Comparison of ENCODE assay signal across 8 cellular contexts in genomic region chr7:116499168-116500070, GRCh38. TPM values are rescaled to one million over a fixed set of nuclear protein-coding genes. Genes with fewer than 3 reads are reported as not detected.
DNase-seq lines count a peak whose midpoint lies in the region; ATAC-seq and TF ChIP-seq lines count a peak whose summit lies in the region.

TSS of gene CAV2 (plus strand) at chr7:116499738. CDS start at chr7:116499782, 44 bp downstream.

- intact Hi-C loops in natural killer cell (cut with micrococcal nuclease) = no loop called here

- DNase-seq in activated T-cell treated with anti-CD3 and anti-CD28 coated beads, Interleukin-2, amount 50 U/mL, for 4 hours = no peak
- DNase-seq in fibroblast of villous mesenchyme (ENCODE audit: low read depth) (peak; percentile 57), natural killer cell (no peak), pons (ENCODE audit: low spot score) (no peak)

- H3K9me3 ChIP-seq in HUES64 (ENCODE audit: insufficient read depth, low read depth, low read length) = no peaks in the 10 kb centered on the region

- peak within 1 kb of the TSS; percentile 63 for H2AFZ ChIP-seq in ACC112 (ENCODE audit: low read length, unreplicated experiment)

- H3K27ac ChIP-seq in ACC112 (ENCODE audit: low read depth, low read length) (peak within 1 kb of the TSS; percentile 59), HUES64 (ENCODE audit: low read depth, low read length) (no peak within 1 kb of the TSS)

- peaks cover 11% of the 10 kb centered on the region for H3K4me1 Mint-ChIP-seq in activated T-cell treated with anti-CD3 and anti-CD28 coated beads, Interleukin-2, amount 50 U/mL, for 4 hours (ENCODE audit: low read depth)
- H3K4me1 Mint-ChIP-seq in natural killer cell = peaks cover 10 to 11% of the 10 kb centered on the region in 2 donors

- ATAC-seq in GM18505 (IDR thresholded peaks at IDR 0.05; ENCODE audit: unreplicated experiment) (peak; percentile 61), natural killer cell (peak; percentile 42 to 61 (median 61)), HG03521 (IDR thresholded peaks at IDR 0.05; ENCODE audit: unreplicated experiment) (no peak)
- peak; percentile 39 to 64 for ATAC-seq in activated T-cell treated with anti-CD3 and anti-CD28 coated beads, Interleukin-2, amount 50 U/mL, for 4 hours

- H3K4me1 ChIP-seq in ACC112 (ENCODE audit: control insufficient read depth, insufficient read depth, low read length, unreplicated experiment) = peaks cover 44% of the 10 kb centered on the region
- H3K4me1 ChIP-seq in HUES64 (ENCODE audit: insufficient read depth, low read length) = peaks cover 17% of the 10 kb centered on the region

- H3K9me3 Mint-ChIP-seq in activated T-cell treated with anti-CD3 and anti-CD28 coated beads, Interleukin-2, amount 50 U/mL, for 4 hours = no peaks in the 10 kb centered on the region
- H3K9me3 Mint-ChIP-seq in natural killer cell = no peaks in the 10 kb centered on the region

- no peak for TF ChIP-seq POLR2A in GM18505 (IDR thresholded peaks at IDR 0.05; ENCODE audit: borderline replicate concordance, extremely low read depth, insufficient read depth, insufficient read length)

- peaks cover 42% of the 10 kb centered on the region for H3K27me3 Mint-ChIP-seq in activated T-cell treated with anti-CD3 and anti-CD28 coated beads, Interleukin-2, amount 50 U/mL, for 4 hours (ENCODE audit: low read depth)
- H3K27me3 Mint-ChIP-seq in natural killer cell (ENCODE audit: low read depth in 2 of 2) = peaks cover 35 to 65% of the 10 kb centered on the region in 2 donors

- peak within 1 kb of the TSS; percentile 97 for H3K4me3 ChIP-seq in ACC112 (ENCODE audit: low read depth, low read length)
- H3K4me3 ChIP-seq in HUES64 (ENCODE audit: low read length) = peak within 1 kb of the TSS; percentile 87
- H3K4me3 ChIP-seq in fibroblast of villous mesenchyme (ENCODE audit: low read depth, low read length) = peak within 1 kb of the TSS; percentile 66

- H3K79me2 ChIP-seq in ACC112 (ENCODE audit: control insufficient read depth, insufficient read depth, low read length, unreplicated experiment) = peaks cover 41% of the 10 kb centered on the region

- WGBS in HUES64 = 4% methylated on average over 84 of the region's 85 CpGs

- TF ChIP-seq CTCF in fibroblast of villous mesenchyme (IDR thresholded peaks at IDR 0.05; ENCODE audit: insufficient read depth, low read depth, low read length) (no peak), natural killer cell (IDR thresholded peaks at IDR 0.05) (no peak)

- H3K27me3 ChIP-seq in ACC112 (ENCODE audit: insufficient read depth, low read length) = no peaks in the 10 kb centered on the region
- H3K27me3 ChIP-seq in HUES64 (ENCODE audit: insufficient read depth, low read length) = peaks cover 39% of the 10 kb centered on the region

- H3K9ac ChIP-seq in HUES64 (ENCODE audit: low read depth, low read length) = peak within 1 kb of the TSS; percentile 29

- H3K27ac Mint-ChIP-seq in natural killer cell = no peak within 1 kb of the TSS

- H3K36me3 ChIP-seq in ACC112 (ENCODE audit: insufficient read depth, low read length) (peaks cover 20% of the 10 kb centered on the region), HUES64 (ENCODE audit: insufficient read depth, low read length) (no peaks in the 10 kb centered on the region)

- no peaks in the 10 kb centered on the region for H3K36me3 Mint-ChIP-seq in activated T-cell treated with anti-CD3 and anti-CD28 coated beads, Interleukin-2, amount 50 U/mL, for 4 hours (ENCODE audit: insufficient read depth)
- no peaks in the 10 kb centered on the region for H3K36me3 Mint-ChIP-seq in natural killer cell

- H3K4me3 Mint-ChIP-seq in activated T-cell treated with anti-CD3 and anti-CD28 coated beads, Interleukin-2, amount 50 U/mL, for 4 hours = peak within 1 kb of the TSS; percentile 70
- H3K4me3 Mint-ChIP-seq in natural killer cell = peak within 1 kb of the TSS; percentile 72

RNA-seq across cellular contexts. Expression of gene CAV2, which starts in this region (rescaled TPM):
- polyA plus RNA-seq in HUES64 (2013, experiment 1 of 2) = 1.3 TPM
- 2.6 TPM for polyA plus RNA-seq in HUES64 (2013, experiment 2 of 2)
- under 1 TPM in 2 of 3 donors, not detected in 1; 0.16 to 0.24 TPM for total RNA-seq in activated T-cell treated with anti-CD3 and anti-CD28 coated beads, Interleukin-2, amount 50 U/mL, for 4 hours
- total RNA-seq in fibroblast of villous mesenchyme (130 and 224 TPM in 2 replicates), natural killer cell (1 to 10 TPM in 1 of 3 donors, not detected in 2; 1.9 TPM)

Comparison
In these comparisons a context has a peak if more than half of its experiments do, and no peak if none do; other contexts are left out.
1. RNA of gene CAV2 (total RNA-seq): 130 to 224 TPM in fibroblast of villous mesenchyme; 0.16 to 0.24 TPM in activated T-cell treated with anti-CD3 and anti-CD28 coated beads, Interleukin-2, amount 50 U/mL, for 4 hours and 1.9 TPM in natural killer cell; every median in the first group is over 10 times any median in the second.
2. Peak in ATAC-seq in activated T-cell treated with anti-CD3 and anti-CD28 coated beads, Interleukin-2, amount 50 U/mL, for 4 hours; RNA of the gene not detected or under 1 TPM.
3. Peak in every context shown above with its lines, with median percentiles within 50 percentile points of each other: H3K4me3 ChIP-seq.